12 cellular contexts compared by ENCODE assay signal in the genomic region with DNA sequence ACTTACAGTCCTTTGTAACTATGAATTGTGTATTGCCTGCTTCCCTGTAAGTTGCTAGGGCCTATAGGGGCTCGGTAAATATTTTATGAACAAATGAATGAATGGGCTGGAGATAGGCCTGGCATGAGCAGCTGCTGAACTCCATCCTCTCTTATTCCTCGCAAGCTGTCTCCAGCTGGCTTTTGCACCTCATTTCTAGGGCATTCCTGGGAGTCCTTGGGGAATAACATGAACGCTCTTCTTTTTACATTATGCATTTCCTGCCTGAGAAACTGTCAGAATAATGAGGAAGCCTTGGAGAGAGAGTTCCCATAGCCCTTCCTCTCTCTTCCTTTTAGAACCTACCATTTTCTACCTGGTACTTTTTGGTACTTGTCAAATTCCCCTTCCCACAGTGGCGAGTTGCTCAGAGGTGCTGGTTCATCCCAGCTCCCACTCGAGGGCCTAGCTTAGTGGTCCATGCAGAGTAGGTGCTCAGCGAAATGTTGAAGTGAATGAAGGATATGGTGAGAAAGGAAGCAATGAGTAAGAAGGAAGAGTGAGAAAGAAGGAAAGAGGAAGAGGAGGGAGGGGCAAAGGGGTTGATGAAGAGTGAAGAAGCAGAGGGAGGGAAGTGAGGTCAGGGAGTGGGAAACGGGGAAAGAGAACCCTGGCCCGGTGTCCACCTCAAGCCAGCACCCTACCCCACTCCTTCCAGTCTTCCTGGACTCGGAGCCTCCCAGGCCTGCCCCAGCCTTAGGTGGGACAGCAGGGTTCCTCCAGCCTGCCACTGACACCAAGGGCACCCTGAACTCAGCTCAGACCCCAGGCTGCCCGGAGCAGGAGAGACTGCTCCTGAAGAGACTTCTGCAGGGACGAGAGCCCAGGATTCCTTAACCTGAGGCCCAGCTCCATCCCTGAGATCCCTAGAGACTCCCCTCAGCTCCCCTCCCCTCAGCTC. TPM values are rescaled to one million over a fixed set of nuclear protein-coding genes. Genes with fewer than 3 reads are reported as not detected.
DNase-seq lines count a peak whose midpoint lies in the region; ATAC-seq, FAIRE-seq and TF ChIP-seq lines count a peak whose summit lies in the region.
"Had no signal": no experiment of that assay in that cellular context is flagged by ENCODE, and none has a peak within 500 bp of the region (broad histone marks: within the 10 kb centered on the region; RNA-seq: fewer than 3 reads in every experiment).

No MANE protein-coding gene starts in this region.

- H3K27me3 ChIP-seq in neural cell (ENCODE audit: insufficient read depth, low read depth, low read length) = no peaks in the 10 kb centered on the region
- H3K27me3 ChIP-seq: esophagus squamous epithelium had no signal

- peak; percentile 38 for FAIRE-seq in GM18507 (lab: Jason Lieb, UNC)

- DNase-seq in DMS 273 (lab: John Stamatoyannopoulos, UW; ENCODE audit: unreplicated experiment) (peak; percentile 26), DMS 273 treated with DMSO at 0.1 percent for 48 hours (lab: John Stamatoyannopoulos, UW) (no peak), GM18507 (ENCODE audit: extremely low spot score, insufficient read length, low read depth) (no peak), inferior parietal cortex (ENCODE audit: extremely low spot score) (no peak), AG20443 (ENCODE audit: low spot score) (no peak)
- no peak for DNase-seq in activated naive CD8-positive, alpha-beta T cell treated with anti-CD3 and anti-CD28 coated beads, Interleukin-2, amount 50 U/mL, for 24 hours
- DNase-seq in activated CD4-positive, alpha-beta T cell treated with anti-CD3 and anti-CD28 coated beads for 36 hours = no peak
- DNase-seq: 8988T; activated CD8-positive, alpha-beta memory T cell treated with anti-CD3 and anti-CD28 coated beads for 24 hours; esophagus squamous epithelium; T1000 had no signal

- no peak for TF ChIP-seq RAD21 in neural cell (conservative IDR thresholded peaks at IDR 0.05)

- no peak for TF ChIP-seq CTCF in neural cell (IDR thresholded peaks at IDR 0.05; ENCODE audit: poor library complexity, severe bottlenecking)

- no peak overlapping the region for H2AFZ ChIP-seq in neural cell (ENCODE audit: low read depth, low read length)

- H3K79me2 ChIP-seq in neural cell (replicated peaks; ENCODE audit: insufficient read depth, low read length) = no peaks in the 10 kb centered on the region

- H3K36me3 ChIP-seq in neural cell (ENCODE audit: insufficient read depth, low read length) = no peaks in the 10 kb centered on the region
- H3K36me3 ChIP-seq: esophagus squamous epithelium had no signal

- no peaks in the 10 kb centered on the region for H4K20me1 ChIP-seq in neural cell (ENCODE audit: insufficient read depth)

- POLR2A ChIA-PET in activated CD4-positive, alpha-beta T cell treated with anti-CD3 and anti-CD28 coated beads for 36 hours (lab: Charles Lee) = no interaction called here

- no peak overlapping the region for H3K4me3 Mint-ChIP-seq in activated naive CD8-positive, alpha-beta T cell treated with anti-CD3 and anti-CD28 coated beads, Interleukin-2, amount 50 U/mL, for 24 hours
- no peak overlapping the region for H3K4me3 Mint-ChIP-seq in activated CD4-positive, alpha-beta T cell treated with anti-CD3 and anti-CD28 coated beads for 36 hours

- intact Hi-C loops in activated CD4-positive, alpha-beta T cell treated with anti-CD3 and anti-CD28 coated beads for 36 hours (cut with DNase I, micrococcal nuclease) = loop anchor here (1.0 to 5.0 kb wide), 2 partner anchors 12 to 978 kb away; no protein-coding TSS in a partner anchor

- peaks cover 2% of the 10 kb centered on the region for H3K36me3 Mint-ChIP-seq in activated naive CD8-positive, alpha-beta T cell treated with anti-CD3 and anti-CD28 coated beads, Interleukin-2, amount 50 U/mL, for 24 hours (ENCODE audit: low read depth)
- H3K36me3 Mint-ChIP-seq in activated CD4-positive, alpha-beta T cell treated with anti-CD3 and anti-CD28 coated beads for 36 hours (ENCODE audit: low read depth) = peaks cover 16% of the 10 kb centered on the region

- no peaks in the 10 kb centered on the region for H3K9me2 ChIP-seq in neural cell (ENCODE audit: insufficient read depth, low read length)

- no peaks in the 10 kb centered on the region for H3F3A ChIP-seq in neural cell (ENCODE audit: insufficient read depth, low read length, poor library complexity, severe bottlenecking)

- CTCF ChIA-PET in activated CD4-positive, alpha-beta T cell treated with anti-CD3 and anti-CD28 coated beads for 36 hours (lab: Charles Lee) = interaction anchor here (0.9 to 4.4 kb wide), 6 partner anchors 24 to 43 kb away, joined by 3 to 28 read pairs (median 4); a partner anchor contains a TSS

- peak overlapping the region; percentile 73 for H3K27ac ChIP-seq in neural cell (ENCODE audit: low read length)
- H3K27ac ChIP-seq: esophagus squamous epithelium had no signal

- H3K27ac Mint-ChIP-seq in activated naive CD8-positive, alpha-beta T cell treated with anti-CD3 and anti-CD28 coated beads, Interleukin-2, amount 50 U/mL, for 24 hours = peak overlapping the region; percentile 69
- no peak overlapping the region for H3K27ac Mint-ChIP-seq in activated CD4-positive, alpha-beta T cell treated with anti-CD3 and anti-CD28 coated beads for 36 hours

- no peak overlapping the region for H3K4me2 ChIP-seq in neural cell (ENCODE audit: low read length)

- peak overlapping the region; percentile 20 for H3K9ac ChIP-seq in neural cell (ENCODE audit: low read length)

- H3K4me3 ChIP-seq in neural cell (ENCODE audit: low read length) = peak overlapping the region; percentile 17
- H3K4me3 ChIP-seq: esophagus squamous epithelium had no signal

- peaks cover 67% of the 10 kb centered on the region for H3K4me1 Mint-ChIP-seq in activated naive CD8-positive, alpha-beta T cell treated with anti-CD3 and anti-CD28 coated beads, Interleukin-2, amount 50 U/mL, for 24 hours
- H3K4me1 Mint-ChIP-seq in activated CD4-positive, alpha-beta T cell treated with anti-CD3 and anti-CD28 coated beads for 36 hours = peaks cover 62% of the 10 kb centered on the region

- no peaks in the 10 kb centered on the region for H3K9me3 Mint-ChIP-seq in activated naive CD8-positive, alpha-beta T cell treated with anti-CD3 and anti-CD28 coated beads, Interleukin-2, amount 50 U/mL, for 24 hours
- no peaks in the 10 kb centered on the region for H3K9me3 Mint-ChIP-seq in activated CD4-positive, alpha-beta T cell treated with anti-CD3 and anti-CD28 coated beads for 36 hours (ENCODE audit: low read depth)

- H3K9me3 ChIP-seq in neural cell (ENCODE audit: low read length) = no peaks in the 10 kb centered on the region
- H3K9me3 ChIP-seq: esophagus squamous epithelium had no signal

- no peak for TF ChIP-seq EP300 in neural cell (conservative IDR thresholded peaks at IDR 0.05; ENCODE audit: poor library complexity, severe bottlenecking)

- no peak for ATAC-seq in activated naive CD8-positive, alpha-beta T cell treated with anti-CD3 and anti-CD28 coated beads, Interleukin-2, amount 50 U/mL, for 24 hours
- ATAC-seq in activated CD4-positive, alpha-beta T cell treated with anti-CD3 and anti-CD28 coated beads for 36 hours = no peak

- H3K27me3 Mint-ChIP-seq in activated naive CD8-positive, alpha-beta T cell treated with anti-CD3 and anti-CD28 coated beads, Interleukin-2, amount 50 U/mL, for 24 hours = peaks cover 4% of the 10 kb centered on the region
- no peaks in the 10 kb centered on the region for H3K27me3 Mint-ChIP-seq in activated CD4-positive, alpha-beta T cell treated with anti-CD3 and anti-CD28 coated beads for 36 hours

TF ChIP-seq in neural cell, 6 proteins besides CTCF, POLR2A, EP300 and RAD21:
- TF ChIP-seq POLR2AphosphoS5 (IDR thresholded peaks at IDR 0.05) (peak; percentile 38), SMC3 (conservative IDR thresholded peaks at IDR 0.05; ENCODE audit: poor library complexity) (no peak)
TF ChIP-seq in neural cell: peak in this region for 1.

RNA-seq across cellular contexts. Expression of a gene that starts 29.6 kb away (rescaled TPM):
- 0.52 and 0.57 TPM in 2 replicates for polyA plus RNA-seq in neural cell
- polyA minus RNA-seq in neural cell = 1.9 and 2.9 TPM in 2 replicates
- total RNA-seq in activated CD4-positive, alpha-beta T cell treated with anti-CD3 and anti-CD28 coated beads for 36 hours = 10 to 100 TPM; 13.9 to 14.3 TPM
